In genomic region chr19:7292352-7292949, GRCh38 we compare ENCODE assay signal across 7 cellular contexts. TPM values are rescaled to one million over a fixed set of nuclear protein-coding genes. Genes with fewer than 3 reads are reported as not detected.
DNase-seq lines count a peak whose midpoint lies in the region; ATAC-seq and TF ChIP-seq lines count a peak whose summit lies in the region.

No MANE protein-coding gene starts in this region.

- H3K36me3 ChIP-seq in Peyer's patch, result no peaks in the 10 kb centered on the region
- no peaks in the 10 kb centered on the region for H3K36me3 ChIP-seq in iPS-15b (ENCODE audit: control insufficient read depth, insufficient read depth, low read length)

- no peaks in the 10 kb centered on the region for H3K9me3 Mint-ChIP-seq in stimulated activated effector memory CD8-positive, alpha-beta T cell treated with anti-CD3 and anti-CD28 coated beads, Interleukin-12 subunit alpha, Interleukin-12 subunit beta, amount 100 ng/mL, for 72 hours

- ATAC-seq in stimulated activated effector memory CD8-positive, alpha-beta T cell treated with anti-CD3 and anti-CD28 coated beads, Interleukin-12 subunit alpha, Interleukin-12 subunit beta, amount 100 ng/mL, for 72 hours, result no peak
- no peak for ATAC-seq in HG03039 (IDR thresholded peaks at IDR 0.05; ENCODE audit: unreplicated experiment)

- peak overlapping the region in 3 of 4 donors; percentile 75 to 99 (median 84) for H3K4me3 ChIP-seq in Peyer's patch
- peak overlapping the region; percentile 64 for H3K4me3 ChIP-seq in iPS-15b (ENCODE audit: low read depth, low read length)

- no peaks in the 10 kb centered on the region for H3K9me3 ChIP-seq in Peyer's patch
- H3K9me3 ChIP-seq in iPS-15b (ENCODE audit: control insufficient read depth, insufficient read depth, low read length), result no peaks in the 10 kb centered on the region

- H3K36me3 Mint-ChIP-seq in stimulated activated effector memory CD8-positive, alpha-beta T cell treated with anti-CD3 and anti-CD28 coated beads, Interleukin-12 subunit alpha, Interleukin-12 subunit beta, amount 100 ng/mL, for 72 hours, result no peaks in the 10 kb centered on the region

- no peak overlapping the region for H3K9ac ChIP-seq in iPS-15b (ENCODE audit: low read depth, low read length)

- H3K27ac Mint-ChIP-seq in stimulated activated effector memory CD8-positive, alpha-beta T cell treated with anti-CD3 and anti-CD28 coated beads, Interleukin-12 subunit alpha, Interleukin-12 subunit beta, amount 100 ng/mL, for 72 hours, result no peak overlapping the region

- H3K27me3 ChIP-seq in Peyer's patch, result no peaks in the 10 kb centered on the region
- peaks cover 4% of the 10 kb centered on the region for H3K27me3 ChIP-seq in iPS-15b (ENCODE audit: control insufficient read depth, insufficient read depth, low read length)

- peaks cover 8% of the 10 kb centered on the region for H3K4me1 Mint-ChIP-seq in stimulated activated effector memory CD8-positive, alpha-beta T cell treated with anti-CD3 and anti-CD28 coated beads, Interleukin-12 subunit alpha, Interleukin-12 subunit beta, amount 100 ng/mL, for 72 hours

- DNase-seq in GM20000 (ENCODE audit: low spot score) (peak; percentile 26), Peyer's patch (no peak), DMS 273 treated with DMSO at 0.1 percent for 48 hours (lab: John Stamatoyannopoulos, UW) (no peak), NCI-H2196 treated with DMSO at 0.1 percent for 48 hours (lab: John Stamatoyannopoulos, UW; ENCODE audit: unreplicated experiment) (no peak)
- no peak for DNase-seq in stimulated activated effector memory CD8-positive, alpha-beta T cell treated with anti-CD3 and anti-CD28 coated beads, Interleukin-12 subunit alpha, Interleukin-12 subunit beta, amount 100 ng/mL, for 72 hours (ENCODE audit: low spot score in 2 of 2)

- peak overlapping the region in 2 of 4 donors; percentile 88 to 92 for H3K27ac ChIP-seq in Peyer's patch

- TF ChIP-seq CTCF in GM20000 (IDR thresholded peaks at IDR 0.05; ENCODE audit: extremely low read depth, missing control alignments) (no peak), Peyer's patch (IDR thresholded peaks at IDR 0.05) (no peak)

- TF ChIP-seq POLR2A in Peyer's patch (IDR thresholded peaks at IDR 0.05), result no peak

- H3K4me1 ChIP-seq in Peyer's patch (peaks cover 0 to 17% (median 3%) of the 10 kb centered on the region in 4 donors), iPS-15b (ENCODE audit: control insufficient read depth, insufficient read depth, low read length) (peaks cover 9% of the 10 kb centered on the region)

- H3K4me3 Mint-ChIP-seq in stimulated activated effector memory CD8-positive, alpha-beta T cell treated with anti-CD3 and anti-CD28 coated beads, Interleukin-12 subunit alpha, Interleukin-12 subunit beta, amount 100 ng/mL, for 72 hours, result peak overlapping the region; percentile 45

RNA-seq across cellular contexts. Expression of gene INSR, which starts 1.8 kb away (rescaled TPM):
- total RNA-seq in Peyer's patch, result 100 to 1,000 TPM; 125 to 191 (median 167) TPM

RNA-seq across cellular contexts. Expression of gene ARHGEF18, which starts 56.3 kb away (rescaled TPM):
- 100 to 1,000 TPM in 3 of 4 donors, 10 to 100 TPM in 1; 75.9 to 139 (median 111) TPM for total RNA-seq in Peyer's patch
